ENCODE assay signal across 21 cellular contexts in the genomic region with DNA sequence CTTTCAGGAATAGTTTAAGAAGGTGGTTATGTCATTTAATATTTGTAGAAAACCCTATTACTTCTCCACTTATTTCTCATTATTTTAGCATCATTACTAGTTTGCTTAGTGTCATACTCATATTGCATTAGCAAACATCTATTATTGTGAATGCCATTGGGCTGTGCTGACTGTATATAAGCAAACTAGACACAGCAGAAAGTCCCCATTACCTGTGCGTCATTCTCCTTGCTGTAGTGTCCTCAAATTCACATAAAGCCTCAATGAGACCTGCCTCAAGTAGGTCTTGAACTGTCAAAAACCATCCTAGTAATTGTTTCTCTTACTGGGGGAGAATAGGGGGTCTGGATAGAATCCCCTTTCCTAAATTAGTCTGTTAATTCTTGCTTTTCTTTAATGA. TPM values are rescaled to one million over a fixed set of nuclear protein-coding genes. Genes with fewer than 3 reads are reported as not detected.
DNase-seq lines count a peak whose midpoint lies in the region; ATAC-seq, FAIRE-seq and TF ChIP-seq lines count a peak whose summit lies in the region.
"Had no signal": no experiment of that assay in that cellular context is flagged by ENCODE, and none has a peak within 500 bp of the region (broad histone marks: within the 10 kb centered on the region; RNA-seq: fewer than 3 reads in every experiment).

No MANE protein-coding gene starts in this region.

- peaks cover 46% of the 10 kb centered on the region for H3K4me1 Mint-ChIP-seq in activated T-cell treated with anti-CD3 and anti-CD28 coated beads, Interleukin-2, amount 50 U/mL, for 72 hours (ENCODE audit: low read depth)
- H3K4me1 Mint-ChIP-seq in activated naive CD8-positive, alpha-beta T cell treated with anti-CD3 and anti-CD28 coated beads, Interleukin-2, amount 10 ng/mL, durations not matched to agents 7 days and 5 days: peaks cover 48% of the 10 kb centered on the region
- H3K4me1 Mint-ChIP-seq in stimulated activated effector memory CD8-positive, alpha-beta T cell treated with anti-CD3 and anti-CD28 coated beads, Interleukin-12 subunit alpha, Interleukin-12 subunit beta, amount 100 ng/mL, for 72 hours: peaks cover 28% of the 10 kb centered on the region

- TF ChIP-seq POLR2A in Peyer's patch (IDR thresholded peaks at IDR 0.05): no peak

- peak; percentile 15 for FAIRE-seq in GM18507 (lab: Jason Lieb, UNC)

- no peak for ATAC-seq in activated T-cell treated with anti-CD3 and anti-CD28 coated beads, Interleukin-2, amount 50 U/mL, for 72 hours (replicated peaks in 1 of 2)
- no peak for ATAC-seq in activated naive CD8-positive, alpha-beta T cell treated with anti-CD3 and anti-CD28 coated beads, Interleukin-2, amount 10 ng/mL, durations not matched to agents 7 days and 5 days (ENCODE audit: low read depth)
- no peak for ATAC-seq in stimulated activated effector memory CD8-positive, alpha-beta T cell treated with anti-CD3 and anti-CD28 coated beads, Interleukin-12 subunit alpha, Interleukin-12 subunit beta, amount 100 ng/mL, for 72 hours
- no peak for ATAC-seq in GM19455 (IDR thresholded peaks at IDR 0.05; ENCODE audit: unreplicated experiment)
- ATAC-seq: heart left ventricle had no signal

- H3K4me3 Mint-ChIP-seq in activated T-cell treated with anti-CD3 and anti-CD28 coated beads, Interleukin-2, amount 50 U/mL, for 72 hours: no peak overlapping the region
- H3K4me3 Mint-ChIP-seq in activated naive CD8-positive, alpha-beta T cell treated with anti-CD3 and anti-CD28 coated beads, Interleukin-2, amount 10 ng/mL, durations not matched to agents 7 days and 5 days: peak overlapping the region; percentile 12
- H3K4me3 Mint-ChIP-seq in stimulated activated effector memory CD8-positive, alpha-beta T cell treated with anti-CD3 and anti-CD28 coated beads, Interleukin-12 subunit alpha, Interleukin-12 subunit beta, amount 100 ng/mL, for 72 hours: no peak overlapping the region
- H3K4me3 Mint-ChIP-seq: activated CD4-positive, alpha-beta memory T cell treated with anti-CD3 and anti-CD28 coated beads, Interleukin-2, amount 10 ng/mL, durations not matched to agents 7 days and 5 days; T-helper 1 cell treated with Interleukin-12 subunit alpha and Interleukin-12 subunit beta and Interleukin-4 antibody, amounts not matched to agents 30 μg/mL and 1 μg/mL, for 36 hours had no signal

- H3K27me3 Mint-ChIP-seq in activated T-cell treated with anti-CD3 and anti-CD28 coated beads, Interleukin-2, amount 50 U/mL, for 72 hours (ENCODE audit: low read depth): no peaks in the 10 kb centered on the region
- no peaks in the 10 kb centered on the region for H3K27me3 Mint-ChIP-seq in activated naive CD8-positive, alpha-beta T cell treated with anti-CD3 and anti-CD28 coated beads, Interleukin-2, amount 10 ng/mL, durations not matched to agents 7 days and 5 days
- H3K27me3 Mint-ChIP-seq: activated CD4-positive, alpha-beta memory T cell treated with anti-CD3 and anti-CD28 coated beads, Interleukin-2, amount 10 ng/mL, durations not matched to agents 7 days and 5 days had no signal

- no peaks in the 10 kb centered on the region for H3K9me3 Mint-ChIP-seq in activated T-cell treated with anti-CD3 and anti-CD28 coated beads, Interleukin-2, amount 50 U/mL, for 72 hours
- no peaks in the 10 kb centered on the region for H3K9me3 Mint-ChIP-seq in activated naive CD8-positive, alpha-beta T cell treated with anti-CD3 and anti-CD28 coated beads, Interleukin-2, amount 10 ng/mL, durations not matched to agents 7 days and 5 days
- H3K9me3 Mint-ChIP-seq in stimulated activated effector memory CD8-positive, alpha-beta T cell treated with anti-CD3 and anti-CD28 coated beads, Interleukin-12 subunit alpha, Interleukin-12 subunit beta, amount 100 ng/mL, for 72 hours: no peaks in the 10 kb centered on the region
- H3K9me3 Mint-ChIP-seq: activated CD4-positive, alpha-beta memory T cell treated with anti-CD3 and anti-CD28 coated beads, Interleukin-2, amount 10 ng/mL, durations not matched to agents 7 days and 5 days; T-helper 1 cell treated with Interleukin-12 subunit alpha and Interleukin-12 subunit beta and Interleukin-4 antibody, amounts not matched to agents 30 μg/mL and 1 μg/mL, for 36 hours had no signal

- peaks cover 0 to 11% (median 0%) of the 10 kb centered on the region in 3 donors for H3K36me3 ChIP-seq in Peyer's patch
- H3K36me3 ChIP-seq: BE2C had no signal

- no peaks in the 10 kb centered on the region for H3K9me3 ChIP-seq in Peyer's patch
- H3K9me3 ChIP-seq: BE2C, heart left ventricle, SJSA1, uterus had no signal

- DNase-seq in activated T-cell treated with anti-CD3 and anti-CD28 coated beads, Interleukin-2, amount 50 U/mL, for 72 hours: no peak
- no peak for DNase-seq in activated T-cell treated with anti-CD3 and anti-CD28 coated beads for 4 hours
- no peak for DNase-seq in GM18507 (ENCODE audit: extremely low spot score, insufficient read length, low read depth)
- DNase-seq in activated naive CD8-positive, alpha-beta T cell treated with anti-CD3 and anti-CD28 coated beads, Interleukin-2, amount 10 ng/mL, durations not matched to agents 7 days and 5 days: no peak
- DNase-seq in stimulated activated effector memory CD8-positive, alpha-beta T cell treated with anti-CD3 and anti-CD28 coated beads, Interleukin-12 subunit alpha, Interleukin-12 subunit beta, amount 100 ng/mL, for 72 hours (ENCODE audit: low spot score in 2 of 2): no peak
- no peak for DNase-seq in NCI-H524 treated with DMSO at 0.1 percent for 48 hours (lab: John Stamatoyannopoulos, UW)
- DNase-seq in Peyer's patch: no peak
- DNase-seq: activated CD4-positive, alpha-beta memory T cell treated with anti-CD3 and anti-CD28 coated beads, Interleukin-2, amount 10 ng/mL, durations not matched to agents 7 days and 5 days; BE2C; cerebellar nuclear complex; heart left ventricle; mammary epithelial cell; NCI-H1694; NCI-H2171; NCI-H526 treated with DMSO at 0.1 percent for 48 hours; occipital lobe; uterus had no signal

- peak overlapping the region; percentile 93 for H3K27ac Mint-ChIP-seq in activated T-cell treated with anti-CD3 and anti-CD28 coated beads, Interleukin-2, amount 50 U/mL, for 72 hours
- peak overlapping the region; percentile 95 for H3K27ac Mint-ChIP-seq in activated naive CD8-positive, alpha-beta T cell treated with anti-CD3 and anti-CD28 coated beads, Interleukin-2, amount 10 ng/mL, durations not matched to agents 7 days and 5 days
- peak overlapping the region; percentile 39 for H3K27ac Mint-ChIP-seq in stimulated activated effector memory CD8-positive, alpha-beta T cell treated with anti-CD3 and anti-CD28 coated beads, Interleukin-12 subunit alpha, Interleukin-12 subunit beta, amount 100 ng/mL, for 72 hours

- no peaks in the 10 kb centered on the region for H3K27me3 ChIP-seq in Peyer's patch
- H3K27me3 ChIP-seq: BE2C, heart left ventricle, SJSA1, uterus had no signal

- H3K4me1 ChIP-seq in Peyer's patch: peaks cover 0 to 12% (median 0%) of the 10 kb centered on the region in 4 donors
- H3K4me1 ChIP-seq: BE2C, uterus had no signal

- no peak overlapping the region for H3K4me3 ChIP-seq in Peyer's patch
- H3K4me3 ChIP-seq: heart left ventricle, SJSA1, uterus had no signal

- peaks cover 5 to 13% of the 10 kb centered on the region in 2 donors for H3K36me3 Mint-ChIP-seq in activated T-cell treated with anti-CD3 and anti-CD28 coated beads, Interleukin-2, amount 50 U/mL, for 72 hours (ENCODE audit: insufficient read depth in 2 of 2)
- H3K36me3 Mint-ChIP-seq in activated naive CD8-positive, alpha-beta T cell treated with anti-CD3 and anti-CD28 coated beads, Interleukin-2, amount 10 ng/mL, durations not matched to agents 7 days and 5 days: peaks cover 48% of the 10 kb centered on the region
- H3K36me3 Mint-ChIP-seq in stimulated activated effector memory CD8-positive, alpha-beta T cell treated with anti-CD3 and anti-CD28 coated beads, Interleukin-12 subunit alpha, Interleukin-12 subunit beta, amount 100 ng/mL, for 72 hours: peaks cover 52% of the 10 kb centered on the region

- TF ChIP-seq CTCF in Peyer's patch (IDR thresholded peaks at IDR 0.05): no peak

- H3K27ac ChIP-seq in Peyer's patch: no peak overlapping the region
- H3K27ac ChIP-seq: heart left ventricle, HL-60, SJSA1, uterus had no signal

- POLR2A ChIA-PET in activated naive CD8-positive, alpha-beta T cell treated with anti-CD3 and anti-CD28 coated beads, Interleukin-2, amount 10 ng/mL, durations not matched to agents 7 days and 5 days (lab: Charles Lee): no interaction called here

RNA-seq across cellular contexts. Expression of a gene that starts 43.6 kb away (rescaled TPM):
- 10 to 100 TPM; 40.8 to 50.6 TPM for total RNA-seq in activated T-cell treated with anti-CD3 and anti-CD28 coated beads, Interleukin-2, amount 50 U/mL, for 72 hours
- 10 to 100 TPM; 68.6 to 71.6 TPM for total RNA-seq in activated naive CD8-positive, alpha-beta T cell treated with anti-CD3 and anti-CD28 coated beads, Interleukin-2, amount 10 ng/mL, durations not matched to agents 7 days and 5 days
- 10 to 100 TPM; 25.7 to 34.7 (median 28.3) TPM for total RNA-seq in Peyer's patch

Comparison
In these comparisons a context has a peak if more than half of its experiments do, and no peak if none do; other contexts are left out.
1. H3K27ac Mint-ChIP-seq: peak in every context shown above with its lines; median percentile 95 in activated naive CD8-positive, alpha-beta T cell treated with anti-CD3 and anti-CD28 coated beads, Interleukin-2, amount 10 ng/mL, durations not matched to agents 7 days and 5 days; 93 in activated T-cell treated with anti-CD3 and anti-CD28 coated beads, Interleukin-2, amount 50 U/mL, for 72 hours; 39 in stimulated activated effector memory CD8-positive, alpha-beta T cell treated with anti-CD3 and anti-CD28 coated beads, Interleukin-12 subunit alpha, Interleukin-12 subunit beta, amount 100 ng/mL, for 72 hours.